Comparison of ENCODE assay signal across 1 cellular context in genomic region chr2:196989496-196989895, GRCh38.
TF ChIP-seq lines count a peak whose summit lies in the region.

No MANE protein-coding gene starts in this region.

TF ChIP-seq in WTC11, 78 proteins besides CTCF, POLR2A, EP300 and RAD21 (continued from another document):
- TF ChIP-seq ZNF425 (CRISPR knock-in tag; conservative IDR thresholded peaks at IDR 0.05) (no peak), ZMAT4 (CRISPR knock-in tag; IDR thresholded peaks at IDR 0.05) (no peak), NFATC4 (CRISPR knock-in tag; IDR thresholded peaks at IDR 0.05) (no peak), RELA (CRISPR knock-in tag; IDR thresholded peaks at IDR 0.05; ENCODE audit: borderline replicate concordance) (no peak), SMAD3 (CRISPR knock-in tag; IDR thresholded peaks at IDR 0.05; ENCODE audit: borderline replicate concordance) (no peak)
